Comparison of ENCODE assay signal across 8 cellular contexts in the genomic region with DNA sequence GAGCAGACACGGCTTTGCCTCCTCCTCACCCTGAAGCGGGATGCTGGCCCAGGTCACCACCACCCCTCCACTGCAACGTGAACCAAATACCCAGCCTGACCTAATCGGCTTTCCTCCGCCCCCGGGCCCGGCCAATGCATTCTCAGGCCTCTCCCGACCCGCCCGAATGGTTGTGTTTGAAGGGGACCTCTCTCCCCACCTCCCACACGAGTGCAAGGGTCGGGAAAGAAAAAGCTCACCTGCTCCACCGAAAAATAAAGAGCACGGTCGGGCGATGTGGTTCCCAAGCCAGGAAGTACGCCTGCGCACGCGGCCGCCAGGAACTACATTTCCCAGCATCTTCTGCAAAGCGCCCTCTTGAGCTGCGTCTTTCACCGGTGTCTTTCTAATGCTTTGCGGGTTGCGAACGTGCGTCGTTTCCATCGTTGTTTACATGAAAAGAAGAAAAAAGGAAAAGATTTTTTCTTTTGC. TPM values are rescaled to one million over a fixed set of nuclear protein-coding genes. Genes with fewer than 3 reads are reported as not detected.
A peak's percentile ranks its signal among the peaks of the same experiment; 100 is the strongest.
DNase-seq lines count a peak whose midpoint lies in the region; ATAC-seq and TF ChIP-seq lines count a peak whose summit lies in the region.

A gene (minus strand): TSS at position 282 of the 471 bp plus-strand sequence.

- H4K20me1 ChIP-seq in PC-3 (ENCODE audit: low read length): no peaks in the 10 kb centered on the region

- H3K9me3 Mint-ChIP-seq in T-helper 2 cell treated with Interferon-gamma antibody and Interleukin-4, amounts not matched to agents 5 μg/mL and 100 μg/mL, for 36 hours: peaks cover 40% of the 10 kb centered on the region

- no peaks in the 10 kb centered on the region for H3K9me3 ChIP-seq in right lobe of liver
- no peaks in the 10 kb centered on the region for H3K9me3 ChIP-seq in PC-3 (ENCODE audit: low read length)

- CTCF ChIA-PET in PC-3 (lab: Charles Lee): no interaction called here

- intact Hi-C loops in Right ventricle myocardium inferior (cut with DNase I): no loop called here
- intact Hi-C loops in cardiac septum (cut with DNase I): no loop called here
- intact Hi-C loops in right lobe of liver (cut with DNase I): no loop called here
- intact Hi-C loops in PC-3 (cut with micrococcal nuclease): no loop called here

- H3K27me3 ChIP-seq in right lobe of liver (no peaks in the 10 kb centered on the region), PC-3 (ENCODE audit: low read length) (no peaks in the 10 kb centered on the region)

- H3K4me3 Mint-ChIP-seq in T-helper 2 cell treated with Interferon-gamma antibody and Interleukin-4, amounts not matched to agents 5 μg/mL and 100 μg/mL, for 36 hours: peak within 1 kb of the TSS; percentile 57

- POLR2A ChIA-PET in PC-3 (lab: Charles Lee; ENCODE audit: unreplicated experiment): no interaction called here

- DNase-seq in Right ventricle myocardium inferior (ENCODE audit: missing footprints): peak; percentile 80
- DNase-seq in cardiac septum (ENCODE audit: low spot score): no peak
- no peak for DNase-seq in T-helper 2 cell treated with Interferon-gamma antibody and Interleukin-4, amounts not matched to agents 5 μg/mL and 100 μg/mL, for 36 hours (ENCODE audit: low spot score)
- peak; percentile 41 for DNase-seq in dedifferentiated amniotic fluid mesenchymal stem cell (ENCODE audit: extremely low spot score)
- DNase-seq in right lobe of liver: peak in 2 of 3 donors; percentile 17 to 55
- peak; percentile 26 for DNase-seq in stimulated activated CD4-positive, alpha-beta T cell treated with anti-CD3 and anti-CD28 coated beads, Interleukin-4, amount 100 ng/mL, for 24 hours
- no peak for DNase-seq in PC-3
- DNase-seq in ACHN: no peak

- H3K4me2 ChIP-seq in PC-3 (ENCODE audit: low read length): no peak within 1 kb of the TSS

- H3K36me3 Mint-ChIP-seq in T-helper 2 cell treated with Interferon-gamma antibody and Interleukin-4, amounts not matched to agents 5 μg/mL and 100 μg/mL, for 36 hours (ENCODE audit: low read depth): no peaks in the 10 kb centered on the region

- no peak for TF ChIP-seq CTCF in right lobe of liver (IDR thresholded peaks at IDR 0.05)
- no peak for TF ChIP-seq CTCF in PC-3 (conservative IDR thresholded peaks at IDR 0.05; ENCODE audit: low read depth, low read length)

- no peak within 1 kb of the TSS for H2AFZ ChIP-seq in PC-3 (ENCODE audit: low read length)

- H3K9me2 ChIP-seq in PC-3 (replicated peaks; ENCODE audit: low read length): no peaks in the 10 kb centered on the region

- peak; percentile 80 for ATAC-seq in Right ventricle myocardium inferior
- ATAC-seq in right lobe of liver: peak in 2 of 4 donors; percentile 25 to 31
- no peak for ATAC-seq in PC-3

- WGBS in right lobe of liver (ENCODE audit: insufficient coverage, low coverage, low lambda C conversion rate, missing lambda C conversion rate): 3% methylated on average over 28 of the region's 30 CpGs

- H3K27ac ChIP-seq in right lobe of liver (no peak within 1 kb of the TSS), PC-3 (ENCODE audit: low read length) (no peak within 1 kb of the TSS)

- in situ Hi-C loops in ACHN (cut with HindIII; ENCODE audit: low pct_ligation_motif_present, low pct_unique_long_range_greater_than_20kb, low sequenced_read_pairs): no loop called here

- H3K4me1 Mint-ChIP-seq in T-helper 2 cell treated with Interferon-gamma antibody and Interleukin-4, amounts not matched to agents 5 μg/mL and 100 μg/mL, for 36 hours (ENCODE audit: low read depth): no peaks in the 10 kb centered on the region

- BruUV-seq in PC-3 (replicated peaks; lab: Mats Ljungman, UMichigan): no TSS peak

- no peak within 1 kb of the TSS for H3K9ac ChIP-seq in PC-3 (ENCODE audit: low read length)

- no peak for TF ChIP-seq POLR2A in right lobe of liver (IDR thresholded peaks at IDR 0.05)

- no peaks in the 10 kb centered on the region for H3K36me3 ChIP-seq in right lobe of liver
- no peaks in the 10 kb centered on the region for H3K36me3 ChIP-seq in PC-3 (ENCODE audit: low read depth, low read length)

- no peaks in the 10 kb centered on the region for H3K27me3 Mint-ChIP-seq in T-helper 2 cell treated with Interferon-gamma antibody and Interleukin-4, amounts not matched to agents 5 μg/mL and 100 μg/mL, for 36 hours (ENCODE audit: low read depth)

- H3K79me2 ChIP-seq in PC-3 (ENCODE audit: low read length): no peaks in the 10 kb centered on the region

- no peaks in the 10 kb centered on the region for H3F3A ChIP-seq in PC-3 (ENCODE audit: low read length, unreplicated experiment)

- peak within 1 kb of the TSS in 1 of 3 donors; percentile 16 for H3K4me3 ChIP-seq in right lobe of liver
- H3K4me3 ChIP-seq in PC-3 (ENCODE audit: low read length): no peak within 1 kb of the TSS

- H3K4me1 ChIP-seq in right lobe of liver (no peaks in the 10 kb centered on the region), PC-3 (ENCODE audit: insufficient read depth, low read length) (no peaks in the 10 kb centered on the region)

- no peak within 1 kb of the TSS for H3K27ac Mint-ChIP-seq in T-helper 2 cell treated with Interferon-gamma antibody and Interleukin-4, amounts not matched to agents 5 μg/mL and 100 μg/mL, for 36 hours

RNA-seq across cellular contexts. Expression of the gene that starts here (rescaled TPM):
- total RNA-seq in Right ventricle myocardium inferior: 4.8 TPM
- total RNA-seq in cardiac septum: 2.4 TPM
- under 1 TPM in 1 of 6 experiments, not detected in 5; 0.15 TPM for total RNA-seq in right lobe of liver
- not detected in 2 replicates for total RNA-seq in PC-3 (2014; rRNA removed)

Comparison
In these comparisons a context has a peak if more than half of its experiments do, and no peak if none do; other contexts are left out.
1. DNase-seq: peak in Right ventricle myocardium inferior (single experiment), dedifferentiated amniotic fluid mesenchymal stem cell (single experiment) and stimulated activated CD4-positive, alpha-beta T cell treated with anti-CD3 and anti-CD28 coated beads, Interleukin-4, amount 100 ng/mL, for 24 hours (single experiment); none in cardiac septum (single experiment), T-helper 2 cell treated with Interferon-gamma antibody and Interleukin-4, amounts not matched to agents 5 μg/mL and 100 μg/mL, for 36 hours (single experiment), PC-3 (single experiment) and ACHN (single experiment).
2. Peak in DNase-seq in right lobe of liver; RNA of the gene not detected or under 1 TPM.